15 cellular contexts compared by ENCODE assay signal in genomic region chr3:5349343-5349742, GRCh38.
"Had no signal": no experiment of that assay in that cellular context is flagged by ENCODE, and none has a peak within 500 bp of the region (broad histone marks: within the 10 kb centered on the region; RNA-seq: fewer than 3 reads in every experiment).

No MANE protein-coding gene starts in this region.

- H3K36me3 ChIP-seq: esophagus muscularis mucosa, transverse colon had no signal

- ATAC-seq: activated CD8-positive, alpha-beta T cell treated with anti-CD3 and anti-CD28 coated beads for 36 hours; activated naive CD4-positive, alpha-beta T cell treated with anti-CD3 and anti-CD28 coated beads, Interleukin-2, amount 50 U/mL, for 72 hours; activated T-cell treated with anti-CD3 and anti-CD28 coated beads, Interleukin-2, amount 50 U/mL, for 4 hours; stimulated activated naive CD8-positive, alpha-beta T cell treated with anti-CD3 and anti-CD28 coated beads, Interleukin-15, Interleukin-2, amounts not matched to agents 100 U/mL and 50 U/mL, for 24 hours had no signal

- DNase-seq: activated CD4-positive, alpha-beta T cell treated with anti-CD3 and anti-CD28 coated beads for 4 hours; activated CD8-positive, alpha-beta T cell treated with anti-CD3 and anti-CD28 coated beads for 36 hours; activated effector memory CD4-positive, alpha-beta T cell treated with Interleukin-2 at 50 U/mL for 16 hours; activated T-cell treated with anti-CD3 and anti-CD28 coated beads, Interleukin-2, amount 50 U/mL, for 4 hours; foreskin melanocyte; kidney glomerular epithelial cell; nucleus accumbens; posterior cingulate gyrus; stimulated activated CD4-positive, alpha-beta T cell treated with anti-CD3 and anti-CD28 coated beads, Interleukin-4, amount 100 ng/mL, for 24 hours; stimulated activated naive CD8-positive, alpha-beta T cell treated with anti-CD3 and anti-CD28 coated beads, Interleukin-15, Interleukin-2, amounts not matched to agents 100 U/mL and 50 U/mL, for 24 hours; transverse colon had no signal

- H3K27ac ChIP-seq: esophagus muscularis mucosa, skin epidermis, transverse colon had no signal

- H3K4me3 Mint-ChIP-seq: activated CD8-positive, alpha-beta T cell treated with anti-CD3 and anti-CD28 coated beads for 36 hours; activated T-cell treated with anti-CD3 and anti-CD28 coated beads, Interleukin-2, amount 50 U/mL, for 4 hours; nephron had no signal

- H3K4me1 ChIP-seq: transverse colon had no signal

- H3K27me3 ChIP-seq: esophagus muscularis mucosa, transverse colon had no signal

- H3K27ac Mint-ChIP-seq: activated CD8-positive, alpha-beta T cell treated with anti-CD3 and anti-CD28 coated beads for 36 hours; activated naive CD4-positive, alpha-beta T cell treated with anti-CD3 and anti-CD28 coated beads, Interleukin-2, amount 50 U/mL, for 72 hours; nephron had no signal

- H3K9me3 Mint-ChIP-seq: activated T-cell treated with anti-CD3 and anti-CD28 coated beads, Interleukin-2, amount 50 U/mL, for 4 hours had no signal

- H3K9me3 ChIP-seq: transverse colon had no signal

- H3K4me3 ChIP-seq: esophagus muscularis mucosa, skin epidermis, transverse colon had no signal
